In genomic region chr16:58034786-58035185, GRCh38 we compare ENCODE assay signal across 1 cellular context.
TF ChIP-seq lines count a peak whose summit lies in the region.

No MANE protein-coding gene starts in this region.

TF ChIP-seq in SK-N-SH, 30 proteins besides CTCF, POLR2A, EP300 and RAD21 (continued from another document):
- TF ChIP-seq ZBTB33 (IDR thresholded peaks at IDR 0.05; ENCODE audit: borderline replicate concordance, low read depth) = no peak
- TF ChIP-seq NRF1 (IDR thresholded peaks at IDR 0.05; ENCODE audit: low read depth, low read length) = no peak
- no peak for TF ChIP-seq PBX3 (IDR thresholded peaks at IDR 0.05)
TF ChIP-seq in SK-N-SH: peak in this region for 0.
